ENCODE assay signal across 30 cellular contexts in the genomic region with DNA sequence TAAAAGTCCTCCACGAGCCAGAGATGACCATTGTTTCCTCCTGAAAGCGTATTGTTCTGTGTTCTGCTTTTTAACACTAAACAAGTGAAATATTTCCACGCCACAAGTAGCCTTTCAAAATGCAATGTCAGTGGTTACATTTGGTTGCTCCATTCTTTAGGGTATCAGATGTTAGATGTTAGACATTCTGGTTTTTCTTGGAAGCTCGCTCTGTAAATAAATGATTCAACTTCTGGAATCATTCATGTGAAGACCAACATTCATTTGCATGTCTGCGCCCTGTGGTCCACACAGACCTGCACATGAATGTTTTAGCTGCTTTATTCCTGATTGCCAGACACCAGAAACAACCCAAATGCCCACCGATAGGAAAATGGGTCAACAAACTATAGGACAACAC. TPM values are rescaled to one million over a fixed set of nuclear protein-coding genes. Genes with fewer than 3 reads are reported as not detected.
"Had no signal": no experiment of that assay in that cellular context is flagged by ENCODE, and none has a peak within 500 bp of the region (broad histone marks: within the 10 kb centered on the region; RNA-seq: fewer than 3 reads in every experiment).

No MANE protein-coding gene starts in this region.

- H3K9me3 ChIP-seq: gastroesophageal sphincter, psoas muscle, testis, tibial nerve had no signal

- H3K36me3 ChIP-seq: gastroesophageal sphincter, spleen, tibial nerve had no signal

- H3K27ac ChIP-seq: coronary artery, gastroesophageal sphincter, psoas muscle, spleen, testis, tibial nerve had no signal

- DNase-seq: effector CD4-positive, alpha-beta T cell; endodermal cell; erythroblast; immature natural killer cell; kidney; naive thymus-derived CD4-positive, alpha-beta T cell; nephron progenitor cell; psoas muscle; spleen; stimulated activated CD4-positive, alpha-beta T cell treated with anti-CD3 and anti-CD28 coated beads, Interleukin-15, amount 100 ng/mL, for 24 hours; stimulated activated CD4-positive, alpha-beta T cell treated with anti-CD3 and anti-CD28 coated beads, Interleukin-1b, Interleukin-23, amount 100 ng/mL, for 48 hours; stimulated activated CD4-positive, alpha-beta T cell treated with anti-CD3 and anti-CD28 coated beads, Interleukin-4, amount 100 ng/mL, for 24 hours; testis had no signal

- H3K4me3 ChIP-seq: coronary artery, gastroesophageal sphincter, psoas muscle, spleen, testis, tibial nerve had no signal

- H3K27me3 ChIP-seq: testis had no signal

- ATAC-seq: gastroesophageal sphincter; naive thymus-derived CD4-positive, alpha-beta T cell; psoas muscle; sciatic nerve; stimulated activated memory B cell treated with anti-CD40 and anti-IgM and Interleukin-4, amounts not matched to agents 10 μg/mL and 1 μg/mL and 100 μg/mL, for 72 hours had no signal

RNA-seq across cellular contexts. Expression of gene HELT, which starts 38.0 kb away (rescaled TPM):
- total RNA-seq: chondrocyte; dermis microvascular lymphatic vessel endothelial cell; endodermal cell; endothelial cell of umbilical vein; fibroblast of lung; fibroblast of villous mesenchyme; gastroesophageal sphincter; kidney; liver; lung microvascular endothelial cell; mesenteric fat pad; mononuclear cell; naive thymus-derived CD4-positive, alpha-beta T cell; osteoblast; sciatic nerve; skeletal muscle tissue; spleen; testis; tibial nerve; ureter had no signal
